Comparison of ENCODE assay signal across 12 cellular contexts in genomic region chr13:33227927-33228644, GRCh38. TPM values are rescaled to one million over a fixed set of nuclear protein-coding genes. Genes with fewer than 3 reads are reported as not detected.
DNase-seq lines count a peak whose midpoint lies in the region; ATAC-seq and TF ChIP-seq lines count a peak whose summit lies in the region.
"Had no signal": no experiment of that assay in that cellular context is flagged by ENCODE, and none has a peak within 500 bp of the region (broad histone marks: within the 10 kb centered on the region; RNA-seq: fewer than 3 reads in every experiment).

No MANE protein-coding gene starts in this region.

- no peaks in the 10 kb centered on the region for H3K27me3 ChIP-seq in KMS-11 (ENCODE audit: insufficient read depth, low read depth)

- H3K36me3 Mint-ChIP-seq in endothelial cell (ENCODE audit: low read depth, unreplicated experiment) (peaks cover 22% of the 10 kb centered on the region), nephron (ENCODE audit: low read depth) (peaks cover 10% of the 10 kb centered on the region)
- no peaks in the 10 kb centered on the region for H3K36me3 Mint-ChIP-seq in activated T-cell treated with anti-CD3 and anti-CD28 coated beads, Interleukin-2, amount 50 U/mL, for 24 hours (ENCODE audit: low read depth)

- H3K27ac Mint-ChIP-seq in endothelial cell (ENCODE audit: unreplicated experiment): peak overlapping the region; percentile 21
- peak overlapping the region; percentile 28 to 79 (median 78) for H3K27ac Mint-ChIP-seq in nephron
- H3K27ac Mint-ChIP-seq in activated T-cell treated with anti-CD3 and anti-CD28 coated beads, Interleukin-2, amount 50 U/mL, for 24 hours: no peak overlapping the region

- H3K79me2 ChIP-seq in KMS-11 (ENCODE audit: insufficient read depth, low read depth): no peaks in the 10 kb centered on the region

- peaks cover 32% of the 10 kb centered on the region for H3K4me1 Mint-ChIP-seq in endothelial cell (ENCODE audit: unreplicated experiment)
- peaks cover 57% of the 10 kb centered on the region for H3K4me1 Mint-ChIP-seq in nephron
- peaks cover 8% of the 10 kb centered on the region for H3K4me1 Mint-ChIP-seq in activated T-cell treated with anti-CD3 and anti-CD28 coated beads, Interleukin-2, amount 50 U/mL, for 24 hours (ENCODE audit: low read depth)

- peak overlapping the region; percentile 14; the same call in 1 of the 2 replicates for H2AFZ ChIP-seq in KMS-11 (ENCODE audit: low read depth)

- no peaks in the 10 kb centered on the region for H3K9me3 Mint-ChIP-seq in endothelial cell (ENCODE audit: unreplicated experiment)
- H3K9me3 Mint-ChIP-seq in nephron: no peaks in the 10 kb centered on the region
- H3K9me3 Mint-ChIP-seq in activated T-cell treated with anti-CD3 and anti-CD28 coated beads, Interleukin-2, amount 50 U/mL, for 24 hours: peaks cover 7% of the 10 kb centered on the region

- H3K4me1 ChIP-seq in KMS-11 (ENCODE audit: low read depth, poor library complexity, severe bottlenecking): peaks cover 15% of the 10 kb centered on the region

- ATAC-seq in HG03442 (IDR thresholded peaks at IDR 0.05; ENCODE audit: unreplicated experiment): no peak
- ATAC-seq in GM18858 (IDR thresholded peaks at IDR 0.05; ENCODE audit: unreplicated experiment): no peak

- H3K36me3 ChIP-seq in KMS-11 (ENCODE audit: insufficient read depth): no peaks in the 10 kb centered on the region

- no peak overlapping the region for H3K9ac ChIP-seq in KMS-11

- H3K4me3 ChIP-seq in KMS-11 (IDR thresholded peaks at IDR 0.05; ENCODE audit: insufficient read depth, low read depth, low read length): no peak overlapping the region

- DNase-seq in endothelial cell (ENCODE audit: low spot score): no peak
- no peak for DNase-seq in activated T-cell treated with anti-CD3 and anti-CD28 coated beads, Interleukin-2, amount 50 U/mL, for 24 hours
- DNase-seq in DMS53 treated with DMSO at 0.1 percent for 48 hours (lab: John Stamatoyannopoulos, UW; ENCODE audit: unreplicated experiment): no peak
- DNase-seq: activated CD4-positive, alpha-beta T cell treated with anti-CD3 and anti-CD28 coated beads for 48 hours; activated naive CD4-positive, alpha-beta T cell; DMS79; stimulated activated CD4-positive, alpha-beta T cell treated with anti-CD3 and anti-CD28 coated beads, Interleukin-4, amount 100 ng/mL, for 4 hours had no signal

- H3K27me3 Mint-ChIP-seq in endothelial cell (ENCODE audit: unreplicated experiment): no peaks in the 10 kb centered on the region
- no peaks in the 10 kb centered on the region for H3K27me3 Mint-ChIP-seq in nephron (ENCODE audit: low read depth)
- H3K27me3 Mint-ChIP-seq in activated T-cell treated with anti-CD3 and anti-CD28 coated beads, Interleukin-2, amount 50 U/mL, for 24 hours: peaks cover 7% of the 10 kb centered on the region

- H3K27ac ChIP-seq in C4-2B (peak overlapping the region; percentile 69; the same call in 1 of the 2 replicates), KMS-11 (no peak overlapping the region)

- TF ChIP-seq CTCF in C4-2B (conservative IDR thresholded peaks at IDR 0.05): 0 out of 2 replicates have a peak, but pooled peaks have one; percentile 91
- no peak for TF ChIP-seq CTCF in KMS-11 (conservative IDR thresholded peaks at IDR 0.05; ENCODE audit: low read depth, low read length)
- TF ChIP-seq CTCF in endothelial cell (IDR thresholded peaks at IDR 0.05; ENCODE audit: unreplicated experiment): no peak
- TF ChIP-seq CTCF in nephron (IDR thresholded peaks at IDR 0.05; ENCODE audit: unreplicated experiment in 3 of 3): no peak

- H3K4me3 Mint-ChIP-seq in endothelial cell (ENCODE audit: unreplicated experiment) (no peak overlapping the region), nephron (peak overlapping the region in 2 of 3 experiments; percentile 11 to 37)
- H3K4me3 Mint-ChIP-seq in activated T-cell treated with anti-CD3 and anti-CD28 coated beads, Interleukin-2, amount 50 U/mL, for 24 hours: no peak overlapping the region

- no peaks in the 10 kb centered on the region for H4K20me1 ChIP-seq in KMS-11 (ENCODE audit: insufficient read depth)

- H3K4me2 ChIP-seq in KMS-11: peak overlapping the region; percentile 29

RNA-seq across cellular contexts. Expression of gene STARD13, which starts 57.5 kb away (rescaled TPM):
- 63.8 TPM for total RNA-seq in endothelial cell (ENCODE audit: unreplicated experiment)

Comparison
In these comparisons a context has a peak if more than half of its experiments do, and no peak if none do; other contexts are left out.
1. H3K4me3 Mint-ChIP-seq: peak in nephron (2 of 3); none in endothelial cell (single experiment) and activated T-cell treated with anti-CD3 and anti-CD28 coated beads, Interleukin-2, amount 50 U/mL, for 24 hours (single experiment).